10 cellular contexts compared by ENCODE assay signal in the genomic region with DNA sequence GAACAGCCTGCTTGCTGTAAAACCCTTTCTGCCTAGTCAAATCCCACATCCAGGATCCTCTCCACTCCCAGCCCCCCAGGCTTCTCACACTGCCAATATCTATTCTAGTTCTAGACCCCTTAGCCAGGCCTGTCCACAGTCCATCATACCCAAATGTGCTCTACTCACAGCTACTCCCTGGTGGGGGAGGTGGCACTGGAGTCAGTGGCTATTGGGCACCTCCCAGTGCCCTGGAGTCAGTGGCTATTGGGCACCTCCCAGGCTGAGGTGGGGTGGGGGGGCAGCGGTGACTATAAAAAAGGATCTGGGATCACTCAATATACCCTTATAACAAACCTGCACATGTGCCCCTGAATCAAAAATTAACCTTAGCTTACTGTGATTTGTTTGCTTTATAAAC. TPM values are rescaled to one million over a fixed set of nuclear protein-coding genes. Genes with fewer than 3 reads are reported as not detected.
DNase-seq lines count a peak whose midpoint lies in the region; ATAC-seq and TF ChIP-seq lines count a peak whose summit lies in the region.
"Had no signal": no experiment of that assay in that cellular context is flagged by ENCODE, and none has a peak within 500 bp of the region (broad histone marks: within the 10 kb centered on the region; RNA-seq: fewer than 3 reads in every experiment).

No MANE protein-coding gene starts in this region.

- H3K27me3 ChIP-seq in BLaER1: no peaks in the 10 kb centered on the region
- no peaks in the 10 kb centered on the region for H3K27me3 ChIP-seq in HCT116 (ENCODE audit: insufficient read depth, low read length)
- no peaks in the 10 kb centered on the region for H3K27me3 ChIP-seq in ascending aorta

- H3K27ac ChIP-seq in BLaER1 (no peak overlapping the region), HCT116 (ENCODE audit: low read depth, low read length) (no peak overlapping the region), ascending aorta (no peak overlapping the region)

- H3K9me3 ChIP-seq in BLaER1: no peaks in the 10 kb centered on the region
- H3K9me3 ChIP-seq in HCT116 (ENCODE audit: control insufficient read depth in 1 of 2, insufficient read depth in 1 of 2, low read depth in 1 of 2, low read length in 2 of 2): no peaks in the 10 kb centered on the region
- H3K9me3 ChIP-seq in ascending aorta: no peaks in the 10 kb centered on the region

- CTCF ChIA-PET in HCT116 (lab: Charles Lee) (interaction anchor here (5.2 kb wide), 1 partner anchor 13 kb away, joined by 22 read pairs; no protein-coding TSS in a partner anchor), MCF 10A (lab: Yijun Ruan, JAX) (interaction anchor here (0.5 to 6.8 kb wide), 9 partner anchors 11 to 93 kb away, joined by 3 to 38 read pairs (median 5); no protein-coding TSS in a partner anchor)

- H3K9me2 ChIP-seq in HCT116 (ENCODE audit: insufficient read depth): no peaks in the 10 kb centered on the region

- RAD21 ChIA-PET in HCT116 (lab: Charles Lee; ENCODE audit: low non-redundant PET in 1 of 2, low total read pairs in 2 of 2, uncharacterized antibody in 2 of 2, unreplicated experiment in 2 of 2): no interaction called here

- H3K4me2 ChIP-seq in BLaER1: peak overlapping the region; percentile 81
- peak overlapping the region; percentile 83 for H3K4me2 ChIP-seq in HCT116 (ENCODE audit: low read length)

- H3K4me3 ChIP-seq in BLaER1 (peak overlapping the region; percentile 70; the same call in 1 of the 2 replicates), HCT116 (replicated peaks in 1 of 2; ENCODE audit: low read depth in 1 of 2, low read length in 2 of 2) (peak overlapping the region; percentile 50 to 67; a peak in 3 of 4 replicates), ascending aorta (peak overlapping the region; percentile 45 to 73)

- H3K9me3 Mint-ChIP-seq in natural killer cell treated with Interleukin-12 subunit alpha and Interleukin-12 subunit beta and Interleukin-15 and Interleukin-18, amount 100 ng/mL, for 72 hours: no peaks in the 10 kb centered on the region
- H3K9me3 Mint-ChIP-seq in MCF 10A (ENCODE audit: unreplicated experiment): no peaks in the 10 kb centered on the region

- H4K20me1 ChIP-seq in BLaER1: peaks cover 59% of the 10 kb centered on the region
- H4K20me1 ChIP-seq in HCT116 (ENCODE audit: insufficient read depth): no peaks in the 10 kb centered on the region

- no peak for TF ChIP-seq RAD21 in HCT116 (IDR thresholded peaks at IDR 0.05; ENCODE audit: low read depth)

- intact Hi-C loops in HCT116 (cut with micrococcal nuclease): no loop called here
- intact Hi-C loops in ascending aorta (cut with DNase I): no loop called here
- intact Hi-C loops in MCF 10A (cut with micrococcal nuclease): no loop called here

- H3K4me1 ChIP-seq in BLaER1: peaks cover 22% of the 10 kb centered on the region
- peaks cover 17 to 30% of the 10 kb centered on the region in 2 experiments for H3K4me1 ChIP-seq in HCT116 (ENCODE audit: control insufficient read depth in 1 of 2, insufficient read depth in 2 of 2, low read length in 2 of 2)
- H3K4me1 ChIP-seq in ascending aorta: peaks cover 7 to 9% of the 10 kb centered on the region in 2 donors

- H3K9ac ChIP-seq in BLaER1 (no peak overlapping the region), HCT116 (ENCODE audit: low read length) (no peak overlapping the region)

- H3K4me1 Mint-ChIP-seq in natural killer cell treated with Interleukin-12 subunit alpha and Interleukin-12 subunit beta and Interleukin-15 and Interleukin-18, amount 100 ng/mL, for 72 hours (ENCODE audit: low read depth in 2 of 2): peaks cover 8 to 14% of the 10 kb centered on the region in 2 donors
- H3K4me1 Mint-ChIP-seq in MCF 10A (ENCODE audit: insufficient read depth, unreplicated experiment): no peaks in the 10 kb centered on the region

- no peaks in the 10 kb centered on the region for H3K36me3 Mint-ChIP-seq in natural killer cell treated with Interleukin-12 subunit alpha and Interleukin-12 subunit beta and Interleukin-15 and Interleukin-18, amount 100 ng/mL, for 72 hours
- H3K36me3 Mint-ChIP-seq in MCF 10A (ENCODE audit: insufficient read depth, unreplicated experiment): peaks cover 6% of the 10 kb centered on the region

- ATAC-seq in HCT116: no peak
- ATAC-seq in natural killer cell treated with Interleukin-12 subunit alpha and Interleukin-12 subunit beta and Interleukin-15 and Interleukin-18, amount 100 ng/mL, for 72 hours: no peak
- ATAC-seq in GM21717 (IDR thresholded peaks at IDR 0.05; ENCODE audit: unreplicated experiment): no peak

- H3K79me2 ChIP-seq in HCT116 (ENCODE audit: insufficient read depth, low read length): no peaks in the 10 kb centered on the region

- POLR2A ChIA-PET in HCT116 (lab: Charles Lee): interaction anchor here (1.0 kb wide), 1 partner anchor 17 kb away, joined by 3 read pairs; a partner anchor contains a TSS
- POLR2A ChIA-PET in MCF 10A (lab: Yijun Ruan, JAX): no interaction called here

- no peak for TF ChIP-seq CTCF in HCT116 (IDR thresholded peaks at IDR 0.05 in 2 of 3, conservative IDR thresholded peaks at IDR 0.05 in 1 of 3; ENCODE audit: borderline replicate concordance in 1 of 3, insufficient read depth in 1 of 3, low read depth in 2 of 3, low read length in 2 of 3)
- no peak for TF ChIP-seq CTCF in ascending aorta (IDR thresholded peaks at IDR 0.05)
- TF ChIP-seq CTCF in MCF 10A (IDR thresholded peaks at IDR 0.05; ENCODE audit: unreplicated experiment): no peak

- H3K36me3 ChIP-seq in BLaER1: no peaks in the 10 kb centered on the region
- H3K36me3 ChIP-seq in HCT116 (ENCODE audit: control insufficient read depth in 1 of 2, insufficient read depth in 2 of 2, low read length in 2 of 2): no peaks in the 10 kb centered on the region
- H3K36me3 ChIP-seq in ascending aorta: no peaks in the 10 kb centered on the region

- H3K27ac Mint-ChIP-seq in natural killer cell treated with Interleukin-12 subunit alpha and Interleukin-12 subunit beta and Interleukin-15 and Interleukin-18, amount 100 ng/mL, for 72 hours: no peak overlapping the region
- no peak overlapping the region for H3K27ac Mint-ChIP-seq in MCF 10A (ENCODE audit: low read depth, unreplicated experiment)

- TF ChIP-seq POLR2A in HCT116 (IDR thresholded peaks at IDR 0.05; ENCODE audit: borderline replicate concordance, extremely low read depth, insufficient read depth, insufficient read length): no peak

- peaks cover 0 to 11% of the 10 kb centered on the region in 2 donors for H3K27me3 Mint-ChIP-seq in natural killer cell treated with Interleukin-12 subunit alpha and Interleukin-12 subunit beta and Interleukin-15 and Interleukin-18, amount 100 ng/mL, for 72 hours
- no peaks in the 10 kb centered on the region for H3K27me3 Mint-ChIP-seq in MCF 10A (ENCODE audit: insufficient read depth, unreplicated experiment)

- no peak for DNase-seq in HCT116 (ENCODE audit: low read depth, low spot score)
- no peak for DNase-seq in ascending aorta (ENCODE audit: low spot score in 2 of 2)
- DNase-seq in natural killer cell treated with Interleukin-12 subunit alpha and Interleukin-12 subunit beta and Interleukin-15 and Interleukin-18, amount 100 ng/mL, for 72 hours (ENCODE audit: low spot score): no peak
- no peak for DNase-seq in kidney glomerular epithelial cell (lab: John Stamatoyannopoulos, UW)
- no peak for DNase-seq in DMS 273 treated with DMSO at 0.1 percent for 48 hours (lab: John Stamatoyannopoulos, UW)
- no peak for DNase-seq in MCF 10A (ENCODE audit: unreplicated experiment)

- peak overlapping the region; percentile 83 for H3K4me3 Mint-ChIP-seq in natural killer cell treated with Interleukin-12 subunit alpha and Interleukin-12 subunit beta and Interleukin-15 and Interleukin-18, amount 100 ng/mL, for 72 hours
- H3K4me3 Mint-ChIP-seq in MCF 10A (ENCODE audit: unreplicated experiment): no peak overlapping the region

- BruUV-seq in HCT116 (replicated peaks; lab: Mats Ljungman, UMichigan): no TSS peak
- no TSS peak for BruUV-seq in MCF 10A (replicated peaks; lab: Mats Ljungman, UMichigan)

- H2AFZ ChIP-seq in HCT116 (ENCODE audit: low read depth, low read length, poor library complexity, severe bottlenecking): peak overlapping the region; percentile 16

TF ChIP-seq in HCT116, 20 proteins besides CTCF, POLR2A, EP300 and RAD21 (continues in another document):
- TF ChIP-seq SP1 (IDR thresholded peaks at IDR 0.05; ENCODE audit: low read depth) (no peak), FOSL1 (IDR thresholded peaks at IDR 0.05; ENCODE audit: low read depth) (no peak), SRF (IDR thresholded peaks at IDR 0.05; ENCODE audit: low read depth) (no peak), ELF1 (IDR thresholded peaks at IDR 0.05; ENCODE audit: borderline replicate concordance, low read depth) (no peak), ZNF274 (IDR thresholded peaks at IDR 0.05; ENCODE audit: low read depth, low read length) (no peak), TCF7L2 (IDR thresholded peaks at IDR 0.05; ENCODE audit: borderline replicate concordance, extremely low read depth, insufficient read depth, insufficient read length) (no peak), SIN3A (IDR thresholded peaks at IDR 0.05; ENCODE audit: low read depth) (no peak), CBX3 (IDR thresholded peaks at IDR 0.05; ENCODE audit: low read depth) (no peak), EZH2phosphoT487 (IDR thresholded peaks at IDR 0.05; ENCODE audit: borderline replicate concordance) (no peak), CEBPB (IDR thresholded peaks at IDR 0.05; ENCODE audit: low read depth) (no peak)

RNA-seq across cellular contexts. Expression of a gene that starts 0.8 kb away (rescaled TPM):
- 3.3 TPM for total RNA-seq in HCT116 (2021; ENCODE audit: unreplicated experiment)
- polyA plus RNA-seq in HCT116 (2012): 1.2 and 1.9 TPM in 2 replicates
- 0.32 TPM for total RNA-seq in ascending aorta
- total RNA-seq in natural killer cell treated with Interleukin-12 subunit alpha and Interleukin-12 subunit beta and Interleukin-15 and Interleukin-18, amount 100 ng/mL, for 72 hours: under 1 TPM; 0.25 to 1.00 TPM
- total RNA-seq in MCF 10A (2022): 1.8 and 2.1 TPM in 2 replicates

RNA-seq across cellular contexts. Expression of a gene that starts 6.4 kb away (rescaled TPM):
- 0.61 TPM for total RNA-seq in HCT116 (2021; ENCODE audit: unreplicated experiment)
- not detected in 2 replicates for polyA plus RNA-seq in HCT116 (2012)
- total RNA-seq in ascending aorta: not detected
- total RNA-seq in natural killer cell treated with Interleukin-12 subunit alpha and Interleukin-12 subunit beta and Interleukin-15 and Interleukin-18, amount 100 ng/mL, for 72 hours: not detected
- not detected in 2 replicates for total RNA-seq in MCF 10A (2022)
- total RNA-seq: esophagus mucosa, sciatic nerve had no signal

RNA-seq across cellular contexts. Expression of a gene that starts 16.5 kb away (rescaled TPM):
- 15.6 TPM for total RNA-seq in HCT116 (2021; ENCODE audit: unreplicated experiment)
- 7.5 and 9.6 TPM in 2 replicates for polyA plus RNA-seq in HCT116 (2012)
- 55.8 TPM for total RNA-seq in ascending aorta
- total RNA-seq in natural killer cell treated with Interleukin-12 subunit alpha and Interleukin-12 subunit beta and Interleukin-15 and Interleukin-18, amount 100 ng/mL, for 72 hours: under 1 TPM; 0.29 to 0.47 TPM
- 36.0 and 45.3 TPM in 2 replicates for total RNA-seq in MCF 10A (2022)

RNA-seq across cellular contexts. Expression of a gene that starts 25.3 kb away (rescaled TPM):
- 84.1 TPM for total RNA-seq in HCT116 (2021; ENCODE audit: unreplicated experiment)
- 66.4 and 98.7 TPM in 2 replicates for polyA plus RNA-seq in HCT116 (2012)
- 5.1 TPM for total RNA-seq in ascending aorta
- total RNA-seq in natural killer cell treated with Interleukin-12 subunit alpha and Interleukin-12 subunit beta and Interleukin-15 and Interleukin-18, amount 100 ng/mL, for 72 hours: 10 to 100 TPM; 32.4 to 75.1 TPM
- total RNA-seq in MCF 10A (2022): 35.2 and 47.4 TPM in 2 replicates

RNA-seq across cellular contexts. Expression of a gene that starts 33.8 kb away (rescaled TPM):
- 8.8 TPM for total RNA-seq in HCT116 (2021; ENCODE audit: unreplicated experiment)
- polyA plus RNA-seq in HCT116 (2012): 2.8 and 3.5 TPM in 2 replicates
- total RNA-seq in ascending aorta: 69.8 TPM
- 10 to 100 TPM; 16.7 to 17.5 TPM for total RNA-seq in natural killer cell treated with Interleukin-12 subunit alpha and Interleukin-12 subunit beta and Interleukin-15 and Interleukin-18, amount 100 ng/mL, for 72 hours
- total RNA-seq in MCF 10A (2022): 14.9 and 15.7 TPM in 2 replicates

Comparison
In these comparisons a context has a peak if more than half of its experiments do, and no peak if none do; other contexts are left out.
1. RNA of a gene that starts 16.5 kb away (total RNA-seq): 55.8 TPM in ascending aorta (single experiment), 36.0 to 45.3 TPM in MCF 10A and 15.6 TPM in HCT116 (single experiment); 0.29 to 0.47 TPM in natural killer cell treated with Interleukin-12 subunit alpha and Interleukin-12 subunit beta and Interleukin-15 and Interleukin-18, amount 100 ng/mL, for 72 hours; every median in the first group is over 10 times any median in the second.
2. Peak in every context shown above with its lines, with median percentiles within 50 percentile points of each other: H3K4me3 ChIP-seq.